Comparison of ENCODE assay signal across 1 cellular context in the genomic region with DNA sequence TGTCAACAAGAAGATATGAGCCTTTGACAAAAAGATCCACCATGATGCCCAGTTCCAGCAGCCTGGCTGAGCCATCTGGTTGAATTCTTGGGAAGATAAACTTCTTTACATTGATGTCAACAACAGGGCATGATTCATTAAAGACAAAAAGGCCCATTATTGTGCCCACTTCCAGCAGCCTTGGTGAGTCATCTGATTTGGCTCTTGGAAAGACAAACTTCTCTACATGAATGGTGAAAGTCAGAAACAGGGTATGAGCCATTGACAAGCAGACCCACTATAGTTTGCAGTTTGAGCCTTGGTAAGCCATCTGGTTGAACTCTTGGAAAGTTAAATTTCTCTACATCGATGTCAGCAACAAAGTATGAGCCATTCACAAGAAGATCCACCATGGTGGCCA.
TF ChIP-seq lines count a peak whose summit lies in the region.

No MANE protein-coding gene starts in this region.

TF ChIP-seq in HepG2, 621 proteins besides CTCF, POLR2A, EP300 and RAD21:
- TF ChIP-seq, protein P1, sequence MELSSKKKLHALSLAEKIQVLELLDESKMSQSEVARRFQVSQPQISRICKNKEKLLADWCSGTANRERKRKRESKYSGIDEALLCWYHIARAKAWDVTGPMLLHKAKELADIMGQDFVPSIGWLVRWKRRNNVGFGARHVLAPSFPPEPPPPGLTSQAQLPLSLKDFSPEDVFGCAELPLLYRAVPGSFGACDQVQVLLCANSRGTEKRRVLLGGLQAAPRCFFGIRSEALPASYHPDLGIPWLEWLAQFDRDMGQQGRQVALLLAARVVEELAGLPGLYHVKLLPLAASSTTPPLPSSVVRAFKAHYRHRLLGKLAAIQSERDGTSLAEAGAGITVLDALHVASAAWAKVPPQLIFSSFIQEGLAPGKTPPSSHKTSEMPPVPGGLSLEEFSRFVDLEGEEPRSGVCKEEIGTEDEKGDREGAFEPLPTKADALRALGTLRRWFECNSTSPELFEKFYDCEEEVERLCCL (CRISPR knock-in tag; IDR thresholded peaks at IDR 0.05; ENCODE audit: borderline replicate concordance), result no peak
- TF ChIP-seq TOPORS (CRISPR knock-in tag; IDR thresholded peaks at IDR 0.05) (no peak), BORCS8-MEF2B (CRISPR knock-in tag; IDR thresholded peaks at IDR 0.05) (no peak), MYC (CRISPR knock-in tag; IDR thresholded peaks at IDR 0.05; ENCODE audit: borderline replicate concordance) (no peak), TEAD2 (CRISPR knock-in tag; IDR thresholded peaks at IDR 0.05) (no peak), GFI1 (CRISPR knock-in tag; IDR thresholded peaks at IDR 0.05; ENCODE audit: borderline replicate concordance) (no peak), ZNF468 (CRISPR knock-in tag; IDR thresholded peaks at IDR 0.05) (no peak), ZBTB40 (IDR thresholded peaks at IDR 0.05) (no peak), ZBTB40 (CRISPR knock-in tag; IDR thresholded peaks at IDR 0.05) (no peak), ZNF296 (CRISPR knock-in tag; conservative IDR thresholded peaks at IDR 0.05) (no peak)
